Comparison of ENCODE assay signal across 18 cellular contexts in genomic region chr18:70998490-70998889, GRCh38.
A peak's percentile ranks its signal among the peaks of the same experiment; 100 is the strongest.
DNase-seq lines count a peak whose midpoint lies in the region; ATAC-seq, FAIRE-seq and TF ChIP-seq lines count a peak whose summit lies in the region.
"Had no signal": no experiment of that assay in that cellular context is flagged by ENCODE, and none has a peak within 500 bp of the region (broad histone marks: within the 10 kb centered on the region; RNA-seq: fewer than 3 reads in every experiment).

No MANE protein-coding gene starts in this region.

- H3K27ac ChIP-seq in endothelial cell of umbilical vein (ENCODE audit: insufficient read depth, low read depth, low read length) = no peak overlapping the region
- no peak overlapping the region for H3K27ac ChIP-seq in smooth muscle cell (ENCODE audit: low read depth)
- no peak overlapping the region for H3K27ac ChIP-seq in caudate nucleus (ENCODE audit: low read depth, low read length)
- H3K27ac ChIP-seq: A549, ovary had no signal

- intact Hi-C loops in endothelial cell of umbilical vein (cut with micrococcal nuclease) = loop anchor here (1.0 to 5.0 kb wide), 4 partner anchors 118 to 1546 kb away; partner anchors contain the start of gene CBLN2

- no peak overlapping the region for H3K27ac Mint-ChIP-seq in naive thymus-derived CD8-positive, alpha-beta T cell
- H3K27ac Mint-ChIP-seq: activated naive CD8-positive, alpha-beta T cell; IgD-negative memory B cell had no signal

- peaks cover 0 to 3% (median 0%) of the 10 kb centered on the region in 3 donors for H3K36me3 Mint-ChIP-seq in naive thymus-derived CD8-positive, alpha-beta T cell
- H3K36me3 Mint-ChIP-seq: activated naive CD8-positive, alpha-beta T cell; IgD-negative memory B cell had no signal

- dilution Hi-C loops in endothelial cell of umbilical vein (cut with MboI; ENCODE audit: extremely low pct_ligation_motif_present, low sequenced_read_pairs) = no loop called here

- no peak for ATAC-seq in HG03439 (IDR thresholded peaks at IDR 0.05; ENCODE audit: unreplicated experiment)
- no peak for ATAC-seq in naive thymus-derived CD8-positive, alpha-beta T cell
- ATAC-seq: A549, esophagus mucosa had no signal

- H3K4me2 ChIP-seq in endothelial cell of umbilical vein (ENCODE audit: insufficient read depth, low read length) = no peak overlapping the region
- H3K4me2 ChIP-seq in smooth muscle cell = no peak overlapping the region
- H3K4me2 ChIP-seq: A549 had no signal

- H3K36me3 ChIP-seq in endothelial cell of umbilical vein (ENCODE audit: control insufficient read depth in 2 of 2, extremely low read depth in 1 of 2, insufficient read depth in 2 of 2, low read length in 2 of 2) (no peaks in the 10 kb centered on the region), smooth muscle cell (ENCODE audit: low read depth) (no peaks in the 10 kb centered on the region)
- H3K36me3 ChIP-seq: ovary had no signal

- TF ChIP-seq CTCF in endothelial cell of umbilical vein (IDR thresholded peaks at IDR 0.05; ENCODE audit: extremely low read depth in 1 of 2, insufficient read depth in 1 of 2, low read depth in 1 of 2, low read length in 2 of 2) (peak; percentile 27 to 41), smooth muscle cell (IDR thresholded peaks at IDR 0.05; ENCODE audit: borderline replicate concordance, insufficient read depth, poor library complexity, severe bottlenecking) (peak; percentile 11)

- no peaks in the 10 kb centered on the region for H3K79me2 ChIP-seq in endothelial cell of umbilical vein (ENCODE audit: control insufficient read depth, insufficient read depth, low read length)
- H3K79me2 ChIP-seq in smooth muscle cell (ENCODE audit: low read depth) = no peaks in the 10 kb centered on the region

- H3K9me1 ChIP-seq in endothelial cell of umbilical vein (replicated peaks; ENCODE audit: control insufficient read depth, extremely low read depth, insufficient read depth, low read length) = no peaks in the 10 kb centered on the region

- whole genome bisulfite sequencing in smooth muscle cell (ENCODE audit: low lambda C conversion rate) = 66% methylated on average over 5 of the region's 5 CpGs

- H2AFZ ChIP-seq in endothelial cell of umbilical vein (ENCODE audit: low read depth, low read length) = no peak overlapping the region
- H2AFZ ChIP-seq in smooth muscle cell (ENCODE audit: low read depth) = no peak overlapping the region

- peak; percentile 12 for DNase-seq in NCI-H82 (lab: John Stamatoyannopoulos, UW)
- no peak for DNase-seq in NCI-H82 treated with DMSO at 0.1 percent for 48 hours (lab: John Stamatoyannopoulos, UW; ENCODE audit: unreplicated experiment)
- DNase-seq in NCI-H748 (lab: John Stamatoyannopoulos, UW; ENCODE audit: unreplicated experiment) = peak; percentile 57
- DNase-seq in endothelial cell of umbilical vein (ENCODE audit: low read depth, low spot score) = peak; percentile 58
- DNase-seq in smooth muscle cell (lab: John Stamatoyannopoulos, UW; ENCODE audit: unreplicated experiment) = no peak
- no peak for DNase-seq in naive thymus-derived CD8-positive, alpha-beta T cell
- DNase-seq in caudate nucleus (lab: John Stamatoyannopoulos, UW) = no peak
- DNase-seq: activated CD4-positive, CD25-positive, alpha-beta regulatory T cell; activated CD8-positive, alpha-beta memory T cell treated with anti-CD3 and anti-CD28 coated beads, Interleukin-2, amount 50 U/mL, for 48 hours; NCI-H1930; ovary; substantia nigra; SW 1271 had no signal

- H3K27me3 Mint-ChIP-seq in naive thymus-derived CD8-positive, alpha-beta T cell = peaks cover 0 to 10% (median 0%) of the 10 kb centered on the region in 5 donors
- H3K27me3 Mint-ChIP-seq: activated naive CD8-positive, alpha-beta T cell; IgD-negative memory B cell had no signal

- no peak overlapping the region for H3K9ac ChIP-seq in endothelial cell of umbilical vein (replicated peaks; ENCODE audit: extremely low read depth, insufficient read depth, low read length)
- H3K9ac ChIP-seq in smooth muscle cell (ENCODE audit: low read depth) = no peak overlapping the region

- POLR2A ChIA-PET in endothelial cell of umbilical vein (lab: Charles Lee) = interaction anchor here (0.5 kb wide), 1 partner anchor 128 kb away, joined by 4 read pairs; no protein-coding TSS in a partner anchor
- POLR2A ChIA-PET in naive thymus-derived CD8-positive, alpha-beta T cell (lab: Charles Lee) = no interaction called here

- H3K27me3 ChIP-seq in endothelial cell of umbilical vein (ENCODE audit: control insufficient read depth in 2 of 2, insufficient read depth in 2 of 2, low read length in 2 of 2) (no peaks in the 10 kb centered on the region), smooth muscle cell (ENCODE audit: low read depth) (no peaks in the 10 kb centered on the region)
- H3K27me3 ChIP-seq: ovary had no signal

- H3K4me1 ChIP-seq in endothelial cell of umbilical vein (ENCODE audit: control insufficient read depth, extremely low read depth, insufficient read depth, low read length) = peaks cover 39% of the 10 kb centered on the region
- H3K4me1 ChIP-seq in smooth muscle cell (ENCODE audit: low read depth) = no peaks in the 10 kb centered on the region
- H3K4me1 ChIP-seq: A549 had no signal

- TF ChIP-seq POLR2A in endothelial cell of umbilical vein (IDR thresholded peaks at IDR 0.05; ENCODE audit: low read depth, low read length) = no peak

- H3K4me3 Mint-ChIP-seq in naive thymus-derived CD8-positive, alpha-beta T cell = no peak overlapping the region
- H3K4me3 Mint-ChIP-seq: activated naive CD8-positive, alpha-beta T cell; IgD-negative memory B cell had no signal

- CTCF ChIA-PET in endothelial cell of umbilical vein (lab: Charles Lee) = interaction anchor here (2.4 kb wide), 1 partner anchor 37 kb away, joined by 7 read pairs; no protein-coding TSS in a partner anchor

- peak; percentile 65 for FAIRE-seq in endothelial cell of umbilical vein (lab: Jason Lieb, UNC)
- FAIRE-seq: A549 had no signal

- H3K9me3 Mint-ChIP-seq in naive thymus-derived CD8-positive, alpha-beta T cell = peaks cover 0 to 11% (median 0%) of the 10 kb centered on the region in 9 donors

- H3K9me3 ChIP-seq in endothelial cell of umbilical vein (replicated peaks; ENCODE audit: control insufficient read depth, insufficient read depth, low read length) = no peaks in the 10 kb centered on the region
- no peaks in the 10 kb centered on the region for H3K9me3 ChIP-seq in smooth muscle cell (replicated peaks; ENCODE audit: low read depth)
- H3K9me3 ChIP-seq: A549, ovary had no signal

- peaks cover 0 to 2% (median 0%) of the 10 kb centered on the region in 4 donors for H3K4me1 Mint-ChIP-seq in naive thymus-derived CD8-positive, alpha-beta T cell
- H3K4me1 Mint-ChIP-seq: IgD-negative memory B cell had no signal

- H4K20me1 ChIP-seq in endothelial cell of umbilical vein (replicated peaks; ENCODE audit: control insufficient read depth, extremely low read depth, insufficient read depth, low read length) = no peaks in the 10 kb centered on the region
- no peaks in the 10 kb centered on the region for H4K20me1 ChIP-seq in smooth muscle cell (ENCODE audit: low read depth)

- no peak overlapping the region for H3K4me3 ChIP-seq in endothelial cell of umbilical vein (replicated peaks in 1 of 3; ENCODE audit: insufficient read depth in 1 of 3, low read depth in 1 of 3, low read length in 3 of 3)
- no peak overlapping the region for H3K4me3 ChIP-seq in smooth muscle cell
- H3K4me3 ChIP-seq: A549, ovary had no signal

- H3F3A ChIP-seq in smooth muscle cell (ENCODE audit: low read depth) = no peaks in the 10 kb centered on the region

- no TSS peak for BruUV-seq in endothelial cell of umbilical vein (replicated peaks; lab: Mats Ljungman, UMichigan)

TF ChIP-seq in endothelial cell of umbilical vein, 7 proteins besides CTCF, POLR2A, EP300 and RAD21:
- TF ChIP-seq MAX (IDR thresholded peaks at IDR 0.05; ENCODE audit: insufficient read depth, insufficient read length) (no peak), POLR2AphosphoS5 (IDR thresholded peaks at IDR 0.05; ENCODE audit: insufficient read depth, low read depth, low read length) (no peak), EZH2 (IDR thresholded peaks at IDR 0.05; ENCODE audit: borderline replicate concordance, low read depth, low read length, severe bottlenecking) (no peak), MYC (IDR thresholded peaks at IDR 0.05; ENCODE audit: low read depth, low read length) (no peak), JUN (IDR thresholded peaks at IDR 0.05; ENCODE audit: borderline replicate concordance, insufficient read depth, insufficient read length, low read depth) (no peak), GATA2 (IDR thresholded peaks at IDR 0.05; ENCODE audit: insufficient read depth, insufficient read length, low read depth, low read length) (no peak), FOS (IDR thresholded peaks at IDR 0.05; ENCODE audit: borderline replicate concordance, insufficient read depth, low read length) (no peak)

Comparison
In these comparisons a context has a peak if more than half of its experiments do, and no peak if none do; other contexts are left out.
1. DNase-seq: peak in NCI-H82 (single experiment), NCI-H748 (single experiment) and endothelial cell of umbilical vein (single experiment); none in NCI-H82 treated with DMSO at 0.1 percent for 48 hours (single experiment), smooth muscle cell (single experiment), naive thymus-derived CD8-positive, alpha-beta T cell (0 of 10) and caudate nucleus (0 of 61).